ENCODE assay signal across 22 cellular contexts in the genomic region with DNA sequence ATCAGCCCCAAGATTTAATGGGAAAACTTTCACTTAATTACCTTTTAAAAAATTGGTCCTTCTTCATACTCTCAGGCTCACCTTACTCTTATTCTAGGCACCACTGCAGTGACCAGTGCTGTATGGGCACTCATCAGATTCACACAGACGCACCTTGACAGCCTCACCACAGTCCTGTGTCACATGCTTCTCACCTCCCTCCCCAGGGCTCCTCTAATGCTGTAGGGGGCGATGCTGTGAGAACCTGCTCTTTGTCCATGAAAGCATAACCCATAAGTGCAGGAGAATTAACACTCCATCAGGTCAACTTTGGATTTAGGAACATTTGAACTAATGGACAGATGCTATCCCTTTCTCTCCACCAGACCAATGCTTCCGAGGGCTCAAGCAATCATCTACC. TPM values are rescaled to one million over a fixed set of nuclear protein-coding genes. Genes with fewer than 3 reads are reported as not detected.
DNase-seq lines count a peak whose midpoint lies in the region; ATAC-seq, FAIRE-seq and TF ChIP-seq lines count a peak whose summit lies in the region.
"Had no signal": no experiment of that assay in that cellular context is flagged by ENCODE, and none has a peak within 500 bp of the region (broad histone marks: within the 10 kb centered on the region; RNA-seq: fewer than 3 reads in every experiment).

No MANE protein-coding gene starts in this region.

- TF ChIP-seq RAD21 in HepG2 (CRISPR knock-in tag; IDR thresholded peaks at IDR 0.05) (no peak), H1 (IDR thresholded peaks at IDR 0.05 in 1 of 2, conservative IDR thresholded peaks at IDR 0.05 in 1 of 2; ENCODE audit: low read depth in 2 of 2, low read length in 2 of 2) (no peak)

- H3K4me2 ChIP-seq in HepG2 (ENCODE audit: low read depth, low read length): no peak overlapping the region
- no peak overlapping the region for H3K4me2 ChIP-seq in H1 (ENCODE audit: insufficient read depth in 1 of 2, low read depth in 2 of 2, low read length in 2 of 2)
- H3K4me2 ChIP-seq: KMS-11 had no signal

- no peak overlapping the region for H2BK20ac ChIP-seq in H1 (ENCODE audit: low read length)

- no peak overlapping the region for H3K27ac ChIP-seq in HepG2 (ENCODE audit: extremely low read length, insufficient read depth, low read length)
- no peak overlapping the region for H3K27ac ChIP-seq in right lobe of liver
- H3K27ac ChIP-seq in H1 (ENCODE audit: low read depth, low read length): no peak overlapping the region
- H3K27ac ChIP-seq in testis: no peak overlapping the region
- no peak overlapping the region for H3K27ac ChIP-seq in heart right ventricle
- H3K27ac ChIP-seq: HL-60, KMS-11 had no signal

- H3K27me3 ChIP-seq in HepG2 (ENCODE audit: control insufficient read depth in 1 of 2, insufficient read depth in 2 of 2, low read length in 2 of 2): no peaks in the 10 kb centered on the region; a peak in 1 of 5 replicates
- H3K27me3 ChIP-seq in right lobe of liver: no peaks in the 10 kb centered on the region
- no peaks in the 10 kb centered on the region for H3K27me3 ChIP-seq in H1 (replicated peaks in 1 of 4; ENCODE audit: control insufficient read depth in 3 of 4, extremely low read depth in 1 of 4, insufficient read depth in 3 of 4, low read length in 3 of 4)
- no peaks in the 10 kb centered on the region for H3K27me3 ChIP-seq in testis
- peaks cover 0 to 3% (median 0%) of the 10 kb centered on the region in 7 donors for H3K27me3 ChIP-seq in heart right ventricle

- no peak overlapping the region for H2BK120ac ChIP-seq in H1 (replicated peaks; ENCODE audit: low read depth, low read length)

- no peak overlapping the region for H2BK15ac ChIP-seq in H1 (ENCODE audit: low read length)

- CTCF ChIA-PET in HepG2 (lab: Yijun Ruan, JAX; ENCODE audit: low intra/inter-chr PET ratio, low total read pairs): no interaction called here
- CTCF ChIA-PET in H1 (lab: Charles Lee; ENCODE audit: partially characterized antibody): no interaction called here

- H3K4me3 ChIP-seq in HepG2 (replicated peaks in 1 of 3; ENCODE audit: insufficient read depth in 1 of 3, low read depth in 2 of 3, low read length in 3 of 3) (no peak overlapping the region), right lobe of liver (no peak overlapping the region), NB4 (ENCODE audit: low read depth, low read length) (no peak overlapping the region), H1 (ENCODE audit: extremely low read depth in 1 of 4, insufficient read depth in 2 of 4, low read depth in 3 of 4, low read length in 4 of 4) (no peak overlapping the region), testis (no peak overlapping the region), heart right ventricle (no peak overlapping the region)

- H3K79me1 ChIP-seq in H1 (ENCODE audit: low read depth, low read length): no peaks in the 10 kb centered on the region

- H3K14ac ChIP-seq in H1 (ENCODE audit: insufficient read length): no peak overlapping the region

- no TSS peak for BruUV-seq in HepG2 (replicated peaks; lab: Mats Ljungman, UMichigan)

- POLR2A ChIA-PET in HepG2 (lab: Yijun Ruan, JAX): no interaction called here
- POLR2A ChIA-PET in H1 (lab: Charles Lee; ENCODE audit: partially characterized antibody): no interaction called here

- no peak overlapping the region for H2AFZ ChIP-seq in HepG2 (ENCODE audit: low read length)
- no peak overlapping the region for H2AFZ ChIP-seq in H1 (ENCODE audit: low read length)

- H2BK12ac ChIP-seq in H1 (ENCODE audit: low read depth, low read length): no peak overlapping the region

- FAIRE-seq in HepG2 (lab: Jason Lieb, UNC) (no peak), H1 (lab: Jason Lieb, UNC) (no peak)
- FAIRE-seq: H54 had no signal

- H3K36me3 ChIP-seq in HepG2 (replicated peaks in 1 of 2; ENCODE audit: control insufficient read depth in 1 of 2, insufficient read depth in 2 of 2, low read length in 2 of 2) (no peaks in the 10 kb centered on the region), right lobe of liver (no peaks in the 10 kb centered on the region), H1 (ENCODE audit: control insufficient read depth in 2 of 4, insufficient read depth in 4 of 4, low read length in 3 of 4) (no peaks in the 10 kb centered on the region), testis (ENCODE audit: low read depth, missing control alignments) (no peaks in the 10 kb centered on the region), heart right ventricle (no peaks in the 10 kb centered on the region)

- H2BK5ac ChIP-seq in H1 (ENCODE audit: low read depth, low read length): no peak overlapping the region

- WGBS in HepG2 (ENCODE audit: low lambda C conversion rate): 33% methylated on average over 3 of the region's 3 CpGs
- WGBS in right lobe of liver (ENCODE audit: insufficient coverage, low coverage, low lambda C conversion rate, missing lambda C conversion rate): 96% methylated on average over 3 of the region's 3 CpGs
- WGBS in H1 (ENCODE audit: extremely low coverage in 1 of 2, insufficient coverage in 1 of 2, insufficient read length in 1 of 2, insufficient replicate concordance in 2 of 2, low coverage in 1 of 2, low lambda C conversion rate in 2 of 2, missing lambda C conversion rate in 1 of 2), 2 experiments: 89% methylated on average over 3 of the region's 3 CpGs; no CpG with 5 or more reads in 1 of the 2 experiments
- 91 to 97% methylated on average over 3 of the region's 3 CpGs for WGBS in testis, 2 donors
- WGBS in heart right ventricle, 2 donors: 68 to 73% methylated on average over 3 of the region's 3 CpGs

- no peak overlapping the region for H4K8ac ChIP-seq in H1 (ENCODE audit: extremely low read depth, insufficient read depth, low read length)

- intact Hi-C loops in HepG2 (cut with micrococcal nuclease; ENCODE audit: unreplicated experiment) (no loop called here), right lobe of liver (cut with DNase I) (no loop called here), testis (cut with DNase I; ENCODE audit: low total_unique reads) (no loop called here), heart right ventricle (cut with DNase I) (no loop called here)

- H3K79me2 ChIP-seq in HepG2 (ENCODE audit: insufficient read depth, low read length) (no peaks in the 10 kb centered on the region), H1 (ENCODE audit: control insufficient read depth in 1 of 2, insufficient read depth in 2 of 2, low read length in 2 of 2) (no peaks in the 10 kb centered on the region)

- H3K56ac ChIP-seq in H1 (replicated peaks; ENCODE audit: insufficient read length, low read depth, low read length): no peak overlapping the region

- H3K23ac ChIP-seq in H1 (ENCODE audit: insufficient read length): no peak overlapping the region

- TF ChIP-seq EP300 in HepG2 (IDR thresholded peaks at IDR 0.05; ENCODE audit: low read depth in 2 of 2, low read length in 2 of 2) (no peak), HepG2 (CRISPR knock-in tag; IDR thresholded peaks at IDR 0.05; ENCODE audit: borderline replicate concordance) (no peak), H1 (IDR thresholded peaks at IDR 0.05; ENCODE audit: borderline replicate concordance in 1 of 2, low read depth in 2 of 2, low read length in 2 of 2) (no peak)

- H3K18ac ChIP-seq in H1 (ENCODE audit: extremely low read depth, low read length): no peak overlapping the region

- H2AK5ac ChIP-seq in H1 (ENCODE audit: low read depth, low read length): no peak overlapping the region

- H4K5ac ChIP-seq in H1 (ENCODE audit: insufficient read length, low read depth, low read length): no peak overlapping the region

- H3K4me1 ChIP-seq in HepG2 (ENCODE audit: insufficient read depth, low read length): peaks cover 15% of the 10 kb centered on the region
- peaks cover 0 to 13% (median 1%) of the 10 kb centered on the region in 4 donors for H3K4me1 ChIP-seq in right lobe of liver
- H3K4me1 ChIP-seq in H1 (replicated peaks in 1 of 4; ENCODE audit: control insufficient read depth in 3 of 4, insufficient read depth in 4 of 4, low read length in 3 of 4): no peaks in the 10 kb centered on the region
- H3K4me1 ChIP-seq in testis: no peaks in the 10 kb centered on the region
- no peaks in the 10 kb centered on the region for H3K4me1 ChIP-seq in heart right ventricle

- no peak for TF ChIP-seq POLR2A in HepG2 (IDR thresholded peaks at IDR 0.05; ENCODE audit: insufficient read depth in 1 of 2, low read depth in 2 of 2, low read length in 2 of 2)
- no peak for TF ChIP-seq POLR2A in right lobe of liver (IDR thresholded peaks at IDR 0.05)
- no peak for TF ChIP-seq POLR2A in NB4 (IDR thresholded peaks at IDR 0.05; ENCODE audit: extremely low read depth, insufficient read length)
- no peak for TF ChIP-seq POLR2A in H1 (IDR thresholded peaks at IDR 0.05; ENCODE audit: control extremely low read depth in 1 of 2, low read depth in 2 of 2, low read length in 2 of 2)
- no peak for TF ChIP-seq POLR2A in testis (IDR thresholded peaks at IDR 0.05)

- no peaks in the 10 kb centered on the region for H3K23me2 ChIP-seq in H1 (ENCODE audit: low read depth, low read length)

- in situ Hi-C loops in HepG2 (cut with HindIII; ENCODE audit: extremely low pct_ligation_motif_present, low pct_unique_long_range_greater_than_20kb): no loop called here

- peak; percentile 56; the same call in 2 of the 3 replicates for ATAC-seq in HepG2
- ATAC-seq in right lobe of liver: no peak
- ATAC-seq in heart right ventricle: no peak
- ATAC-seq: CD8-positive, alpha-beta T cell; PC-3 had no signal

- H4K20me1 ChIP-seq in HepG2 (ENCODE audit: insufficient read depth, low read length): no peaks in the 10 kb centered on the region
- no peaks in the 10 kb centered on the region for H4K20me1 ChIP-seq in H1 (replicated peaks in 1 of 2; ENCODE audit: control insufficient read depth in 1 of 2, insufficient read depth in 2 of 2, low read length in 2 of 2)

- H3K4ac ChIP-seq in H1 (replicated peaks; ENCODE audit: insufficient read length, low read depth, low read length): no peak overlapping the region

- H4K91ac ChIP-seq in H1 (replicated peaks; ENCODE audit: insufficient read length, low read length): no peak overlapping the region

- no peak; the same call in 1 of the 2 replicates for TF ChIP-seq CTCF in HepG2 (CRISPR knock-in tag; IDR thresholded peaks at IDR 0.05)
- TF ChIP-seq CTCF in right lobe of liver (IDR thresholded peaks at IDR 0.05): no peak
- peak; percentile 8 for TF ChIP-seq CTCF in NB4 (IDR thresholded peaks at IDR 0.05; ENCODE audit: low read depth, low read length)
- peak in 2 of 3 experiments; percentile 15 to 38; a peak in 2 of 4 replicates for TF ChIP-seq CTCF in H1 (IDR thresholded peaks at IDR 0.05; ENCODE audit: control extremely low read depth in 1 of 3, insufficient read depth in 1 of 3, low read depth in 1 of 3, low read length in 3 of 3)
- no peak for TF ChIP-seq CTCF in testis (IDR thresholded peaks at IDR 0.05)
- no peak for TF ChIP-seq CTCF in heart right ventricle (IDR thresholded peaks at IDR 0.05)

- H3K9ac ChIP-seq in HepG2 (ENCODE audit: insufficient read depth, low read depth, low read length) (no peak overlapping the region), H1 (replicated peaks in 1 of 4; ENCODE audit: extremely low read depth in 1 of 4, low read depth in 3 of 4, low read length in 3 of 4) (no peak overlapping the region)
- H3K9ac ChIP-seq: KMS-11 had no signal

- peaks cover 7% of the 10 kb centered on the region; the same call in 1 of the 2 replicates for H3K9me3 ChIP-seq in HepG2 (ENCODE audit: low read length)
- no peaks in the 10 kb centered on the region for H3K9me3 ChIP-seq in right lobe of liver
- no peaks in the 10 kb centered on the region for H3K9me3 ChIP-seq in H1 (ENCODE audit: insufficient read depth in 2 of 2, low read depth in 1 of 2, low read length in 1 of 2)
- no peaks in the 10 kb centered on the region for H3K9me3 ChIP-seq in testis
- peaks cover 0 to 5% (median 0%) of the 10 kb centered on the region in 11 donors for H3K9me3 ChIP-seq in heart right ventricle

- DNase-seq in HepG2 (ENCODE audit: low spot score) (no peak), right lobe of liver (no peak), NB4 (ENCODE audit: low read depth) (no peak), H1 (ENCODE audit: low read depth in 1 of 2, low spot score in 2 of 2) (no peak), testis (no peak), heart right ventricle (no peak), ecto neural progenitor cell (ENCODE audit: low spot score) (no peak)
- DNase-seq: 8988T; AML-193; C1 segment of cervical spinal cord; CD8-positive, alpha-beta T cell; DND-41; MV-4-11; NCI-H1694 treated with DMSO at 0.1 percent for 48 hours; NCI-H2081 treated with DMSO at 0.1 percent for 48 hours; NCI-H446; NCI-H526; PC-3; Right ventricle myocardium superior had no signal

RNA-seq across cellular contexts. Expression of a gene that starts 13.9 kb away (rescaled TPM):
- 57.4 and 89.0 TPM in 2 replicates for total RNA-seq in HepG2 (2016; rRNA removed; fragmentation: Illumina TruSeq; extraction: Trizol)
- 19.7 and 21.2 TPM in 2 replicates for total RNA-seq in HepG2 (2016; cell fraction: cytosol; rRNA removed; fragmentation: Illumina TruSeq; extraction: Trizol; ENCODE audit: low read depth)
- total RNA-seq in HepG2 (2016; cell fraction: insoluble cytoplasmic fraction; rRNA removed; fragmentation: Illumina TruSeq; extraction: Trizol): 60.8 and 82.7 TPM in 2 replicates
- 40.5 and 42.1 TPM in 2 replicates for total RNA-seq in HepG2 (2016; cell fraction: membrane; rRNA removed; fragmentation: Illumina TruSeq; extraction: Trizol)
- total RNA-seq in HepG2 (2016; cell fraction: nucleus; rRNA removed; fragmentation: Illumina TruSeq; extraction: Trizol): 63.0 and 72.1 TPM in 2 replicates
- 22.3 and 22.5 TPM in 2 replicates for polyA plus RNA-seq in HepG2 (2011; rRNA removed)
- 11.4 and 17.4 TPM in 2 replicates for polyA plus RNA-seq in HepG2 (2011; cell fraction: cytosol; rRNA removed)
- polyA plus RNA-seq in HepG2 (2011; cell fraction: nucleus; rRNA removed): 26.8 and 27.5 TPM in 2 replicates
- polyA plus RNA-seq in HepG2 (2012): 39.0 and 43.9 TPM in 2 replicates
- 4.7 and 5.3 TPM in 2 replicates for polyA plus RNA-seq in HepG2 (2016; cell fraction: cytosol; fragmentation: Illumina TruSeq; extraction: Trizol; ENCODE audit: low read depth)
- polyA plus RNA-seq in HepG2 (2016; cell fraction: insoluble cytoplasmic fraction; fragmentation: Illumina TruSeq; extraction: Trizol; ENCODE audit: low read depth): 74.1 and 82.9 TPM in 2 replicates
- polyA plus RNA-seq in HepG2 (2016; cell fraction: membrane; fragmentation: Illumina TruSeq; extraction: Trizol; ENCODE audit: low read depth): 18.0 and 19.0 TPM in 2 replicates
- 99.9 and 101 TPM in 2 replicates for polyA plus RNA-seq in HepG2 (2016; cell fraction: nucleus; fragmentation: Illumina TruSeq; extraction: Trizol; ENCODE audit: insufficient read depth, low read depth)
- 16.2 and 31.7 TPM in 2 replicates for polyA minus RNA-seq in HepG2 (2011; rRNA and poly(A)+ RNA removed; ENCODE audit: low replicate concordance)
- 26.6 and 29.5 TPM in 2 replicates for polyA minus RNA-seq in HepG2 (2011; cell fraction: cytosol; rRNA and poly(A)+ RNA removed)
- 68.9 and 69.3 TPM in 2 replicates for polyA minus RNA-seq in HepG2 (2011; cell fraction: nucleus; rRNA and poly(A)+ RNA removed)
- total RNA-seq in right lobe of liver: 10 to 100 TPM; 30.5 to 45.9 (median 39.6) TPM
- total RNA-seq in H1 (2021; fragmentation: NEBNext Ultra II Directional; extraction: Animal tissue kit (Norgen Biotek cat#: 25700)): 116 and 122 TPM in 2 replicates
- 30.2 and 31.7 TPM in 2 replicates for polyA plus RNA-seq in H1 (2011; rRNA removed)
- 43.9 TPM for polyA plus RNA-seq in H1 (2011; cell fraction: cytosol; rRNA removed)
- 28.6 TPM for polyA plus RNA-seq in H1 (2011; cell fraction: nucleus; rRNA removed)
- 79.0 to 97.3 TPM (median 92.1 TPM) in 4 replicates for polyA plus RNA-seq in H1 (2012, experiment 1 of 2)
- polyA plus RNA-seq in H1 (2012, experiment 2 of 2): 7.4 TPM
- 61.9 TPM for polyA plus RNA-seq in H1 (2013, experiment 1 of 2)
- 59.9 TPM for polyA plus RNA-seq in H1 (2013, experiment 2 of 2)
- polyA minus RNA-seq in H1 (2011; rRNA and poly(A)+ RNA removed): 51.4 and 51.8 TPM in 2 replicates
- 59.7 TPM for polyA minus RNA-seq in H1 (2011; cell fraction: cytosol; rRNA and poly(A)+ RNA removed)
- polyA minus RNA-seq in H1 (2011; cell fraction: nucleus; rRNA and poly(A)+ RNA removed): 54.8 TPM
- total RNA-seq in testis: 100 to 1,000 TPM; 113 to 132 TPM
- polyA plus RNA-seq in testis (ENCODE audit: insufficient read depth, low read depth, low replicate concordance): 106 TPM
- 10 to 100 TPM; 34.1 to 60.6 (median 41.8) TPM for total RNA-seq in heart right ventricle
- polyA plus RNA-seq in heart right ventricle: 10 to 100 TPM; 32.2 to 40.2 TPM

Comparison
In these comparisons a context has a peak if more than half of its experiments do, and no peak if none do; other contexts are left out.
1. CTCF ChIP-seq: peak in NB4 (single experiment) and H1 (2 of 3); none in HepG2 (single experiment), right lobe of liver (0 of 4), testis (0 of 3) and heart right ventricle (0 of 9).